ENCODE assay signal across 8 cellular contexts in the genomic region with DNA sequence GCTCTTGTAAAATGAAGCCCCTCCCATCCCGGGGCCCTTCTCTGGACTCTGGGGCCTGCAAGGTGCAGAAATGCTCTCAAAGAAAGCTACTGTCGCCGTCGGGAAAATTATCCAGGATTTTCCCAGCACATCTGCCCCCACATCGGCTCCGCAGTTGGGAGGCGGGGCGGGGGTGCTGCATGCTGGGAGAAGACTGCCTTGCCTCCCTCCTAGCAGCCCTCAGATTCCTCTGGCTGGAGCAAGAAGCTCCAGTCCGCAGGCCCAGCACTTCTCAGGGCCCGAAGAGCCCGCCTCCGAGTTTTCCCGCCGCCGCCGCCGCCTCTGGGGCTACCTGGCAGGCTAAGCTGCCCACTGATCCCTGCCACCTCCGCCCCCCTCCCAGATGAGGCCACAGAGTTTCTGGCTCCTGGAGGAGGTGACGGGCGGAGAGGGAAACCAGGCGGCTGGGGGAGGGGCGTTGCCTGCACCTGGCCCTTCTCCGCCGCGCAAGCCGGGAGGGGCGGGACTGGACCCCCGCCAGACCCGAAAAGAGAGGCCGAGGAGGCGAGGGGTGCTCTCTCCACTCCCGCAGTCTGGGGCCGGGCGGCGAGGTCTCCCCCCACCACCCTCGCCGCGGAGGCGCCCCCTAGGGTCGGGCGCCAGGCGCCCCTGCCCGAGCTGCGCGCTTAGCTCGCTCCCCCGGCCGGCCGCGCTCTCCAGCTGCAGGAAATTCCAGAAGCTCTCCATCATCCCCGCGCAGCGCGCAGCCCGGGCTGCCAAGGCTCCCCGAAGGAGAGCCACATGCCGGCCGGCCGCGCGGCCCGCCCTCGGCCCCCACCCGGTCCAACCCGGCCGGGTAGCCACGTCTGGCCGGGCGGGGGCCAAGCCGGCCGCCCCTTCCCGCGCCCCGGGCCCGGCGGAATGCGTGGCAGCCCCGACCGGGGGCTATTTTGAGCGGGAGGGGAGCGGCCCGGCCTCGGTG. TPM values are rescaled to one million over a fixed set of nuclear protein-coding genes. Genes with fewer than 3 reads are reported as not detected.
DNase-seq lines count a peak whose midpoint lies in the region; ATAC-seq and TF ChIP-seq lines count a peak whose summit lies in the region.

No MANE protein-coding gene starts in this region.

- H3K4me3 ChIP-seq in Panc1 (ENCODE audit: low read depth in 2 of 2, low read length in 2 of 2), result peak overlapping the region; percentile 36 to 56
- peak overlapping the region; percentile 16 for H3K4me3 ChIP-seq in fibroblast of mammary gland (ENCODE audit: control insufficient read depth, low read depth, low read length)

- peaks cover 52 to 57% of the 10 kb centered on the region in 2 experiments for H3K4me1 Mint-ChIP-seq in H9
- peaks cover 72% of the 10 kb centered on the region for H3K4me1 Mint-ChIP-seq in nephron

- no peak overlapping the region for H2AK5ac ChIP-seq in H9 (ENCODE audit: insufficient read length, low read length)

- no peaks in the 10 kb centered on the region for H3K27me3 ChIP-seq in H9 (ENCODE audit: insufficient read depth, low read length)
- H3K27me3 ChIP-seq in Panc1 (ENCODE audit: control insufficient read depth, insufficient read depth, low read length), result no peaks in the 10 kb centered on the region

- no CpG with 5 or more reads among the region's 83 CpGs for WGBS in H9 (ENCODE audit: extremely low coverage, insufficient read length, low lambda C conversion rate)

- H2BK15ac ChIP-seq in H9 (ENCODE audit: low read depth, low read length), result no peak overlapping the region

- no peak overlapping the region for H2AFZ ChIP-seq in H9 (ENCODE audit: low read length)

- TF ChIP-seq CTCF in H9 (conservative IDR thresholded peaks at IDR 0.05), result peak; percentile 74
- peak; percentile 79 for TF ChIP-seq CTCF in Panc1 (IDR thresholded peaks at IDR 0.05)
- no peak for TF ChIP-seq CTCF in fibroblast of mammary gland (conservative IDR thresholded peaks at IDR 0.05; ENCODE audit: control insufficient read depth, insufficient read depth, low read depth, low read length)
- TF ChIP-seq CTCF in nephron (IDR thresholded peaks at IDR 0.05; ENCODE audit: unreplicated experiment in 3 of 3), result peak; percentile 37 to 55 (median 46)

- TF ChIP-seq POLR2A in GM18505 (IDR thresholded peaks at IDR 0.05; ENCODE audit: borderline replicate concordance, extremely low read depth, insufficient read depth, insufficient read length), result no peak

- H3K14ac ChIP-seq in H9 (ENCODE audit: insufficient read depth, low read length), result no peak overlapping the region; the same call in 1 of the 2 replicates

- POLR2A ChIA-PET in Panc1 (lab: Charles Lee), result interaction anchor here (0.6 to 0.8 kb wide), 3 partner anchors 9 to 19 kb away, joined by 3 to 4 read pairs (median 3); no protein-coding TSS in a partner anchor

- peak; percentile 87 for DNase-seq in H9
- no peak for DNase-seq in Panc1 (ENCODE audit: low read depth, low spot score)
- DNase-seq in fibroblast of mammary gland (ENCODE audit: low read depth), result peak; percentile 75

- H4K5ac ChIP-seq in H9 (ENCODE audit: insufficient read length, low read depth, low read length), result no peak overlapping the region

- H3K9me3 ChIP-seq in H9 (ENCODE audit: control insufficient read depth, low read depth, low read length), result no peaks in the 10 kb centered on the region
- H3K9me3 ChIP-seq in Panc1 (ENCODE audit: control insufficient read depth, insufficient read depth, low read depth, low read length), result no peaks in the 10 kb centered on the region

- H3K79me1 ChIP-seq in H9 (ENCODE audit: insufficient read depth, low read depth, low read length, poor library complexity, severe bottlenecking), result no peaks in the 10 kb centered on the region

- H3T11ph ChIP-seq in H9 (ENCODE audit: low read length), result no peak overlapping the region

- H3K36me3 ChIP-seq in Panc1 (ENCODE audit: control insufficient read depth, insufficient read depth, low read length), result no peaks in the 10 kb centered on the region

- H2BK12ac ChIP-seq in H9 (ENCODE audit: insufficient read length, low read depth, low read length), result no peak overlapping the region

- H3K79me2 ChIP-seq in H9 (ENCODE audit: insufficient read depth, low read length), result no peaks in the 10 kb centered on the region

- BruUV-seq in Panc1 (replicated peaks; lab: Mats Ljungman, UMichigan), result no TSS peak

- H3K9me3 Mint-ChIP-seq in H9 (no peaks in the 10 kb centered on the region), nephron (no peaks in the 10 kb centered on the region)

- H3K9ac ChIP-seq in H9 (ENCODE audit: extremely low read depth, insufficient read length, low read length), result no peak overlapping the region

- H3K4me1 ChIP-seq in H9 (ENCODE audit: insufficient read depth, low read length) (peaks cover 24% of the 10 kb centered on the region), Panc1 (ENCODE audit: control insufficient read depth, insufficient read depth, low read length) (peaks cover 67% of the 10 kb centered on the region)

- H3K56ac ChIP-seq in H9 (ENCODE audit: insufficient read length, low read depth, low read length), result no peak overlapping the region

- H4K8ac ChIP-seq in H9 (replicated peaks; ENCODE audit: insufficient read length, low read depth, low read length), result no peak overlapping the region

- peaks cover 5% of the 10 kb centered on the region for H3K23me2 ChIP-seq in H9 (ENCODE audit: insufficient read length, low read depth, low read length, poor library complexity, severe bottlenecking)

- peak overlapping the region; percentile 89 to 93 (median 90); a peak in 6 of 7 replicates for H3K27ac Mint-ChIP-seq in H9
- peak overlapping the region; percentile 91 to 97 (median 95) for H3K27ac Mint-ChIP-seq in nephron

- H3K4ac ChIP-seq in H9 (ENCODE audit: low read depth, low read length), result no peak overlapping the region

- CTCF ChIA-PET in Panc1 (lab: Charles Lee), result interaction anchor here (0.6 to 1.2 kb wide), 5 partner anchors 13 to 268 kb away, joined by 4 to 11 read pairs (median 5); no protein-coding TSS in a partner anchor

- peak overlapping the region; percentile 35 for H3K4me2 ChIP-seq in H9 (ENCODE audit: insufficient read depth, insufficient read length, low read length)

- peak; percentile 62 for ATAC-seq in Panc1
- ATAC-seq in HG02759 (IDR thresholded peaks at IDR 0.05; ENCODE audit: unreplicated experiment), result no peak
- no peak for ATAC-seq in HG03521 (IDR thresholded peaks at IDR 0.05; ENCODE audit: unreplicated experiment)
- no peak for ATAC-seq in GM19452 (IDR thresholded peaks at IDR 0.05; ENCODE audit: unreplicated experiment)
- ATAC-seq in GM18505 (IDR thresholded peaks at IDR 0.05; ENCODE audit: unreplicated experiment), result no peak

- no peaks in the 10 kb centered on the region for H3K36me3 Mint-ChIP-seq in H9 (ENCODE audit: insufficient read depth in 1 of 3, low read depth in 3 of 3)
- H3K36me3 Mint-ChIP-seq in nephron (ENCODE audit: low read depth), result no peaks in the 10 kb centered on the region

- no peak overlapping the region for H4K91ac ChIP-seq in H9 (ENCODE audit: insufficient read length, low read depth, low read length)

- intact Hi-C loops in Panc1 (cut with micrococcal nuclease; ENCODE audit: unreplicated experiment), result no loop called here

- H4K20me1 ChIP-seq in H9 (ENCODE audit: control insufficient read depth, insufficient read depth, insufficient read length), result no peaks in the 10 kb centered on the region

- H3K23ac ChIP-seq in H9 (ENCODE audit: insufficient read length, low read depth, low read length), result no peak overlapping the region

- peak overlapping the region; percentile 52 to 73 for H3K4me3 Mint-ChIP-seq in H9
- peak overlapping the region; percentile 56 to 65 (median 63) for H3K4me3 Mint-ChIP-seq in nephron

- H3K18ac ChIP-seq in H9 (ENCODE audit: insufficient read length, low read depth, low read length), result peak overlapping the region; percentile 13

- no peak overlapping the region for H2BK120ac ChIP-seq in H9 (ENCODE audit: low read depth, low read length, poor library complexity, severe bottlenecking)

- no peaks in the 10 kb centered on the region; the same call in none of the 2 replicates for H3K27me3 Mint-ChIP-seq in H9 (ENCODE audit: low read depth)
- H3K27me3 Mint-ChIP-seq in nephron (ENCODE audit: low read depth), result no peaks in the 10 kb centered on the region

- H3K27ac ChIP-seq in H9 (ENCODE audit: insufficient read length, low read depth, low read length), result no peak overlapping the region
- H3K27ac ChIP-seq in Panc1 (ENCODE audit: low read length), result peak overlapping the region; percentile 91

- no peak overlapping the region for H2BK5ac ChIP-seq in H9 (ENCODE audit: insufficient read length, low read length)

- no peak overlapping the region for H2BK20ac ChIP-seq in H9 (ENCODE audit: low read depth, low read length, poor library complexity, severe bottlenecking)

- in situ Hi-C loops in Panc1 (cut with HindIII; ENCODE audit: low pct_unique_long_range_greater_than_20kb, low sequenced_read_pairs), result no loop called here

RNA-seq across cellular contexts. Expression of a gene that starts 28.8 kb away (rescaled TPM):
- total RNA-seq in H9 (2021) (23.7 and 29.4 TPM in 2 replicates), Panc1 (2021; ENCODE audit: unreplicated experiment) (47.1 TPM)
- polyA plus RNA-seq in Panc1 (2012; ENCODE audit: insufficient read length), result 35.8 TPM

RNA-seq across cellular contexts. Expression of a gene that starts 59.8 kb away (rescaled TPM):
- total RNA-seq in H9 (2021) (0.15 TPM in 1 of 2 replicates, not detected in the other), Panc1 (2021; ENCODE audit: unreplicated experiment) (0.18 TPM)
- not detected for polyA plus RNA-seq in Panc1 (2012; ENCODE audit: insufficient read length)
